Comparison of ENCODE assay signal across 29 cellular contexts in the genomic region with DNA sequence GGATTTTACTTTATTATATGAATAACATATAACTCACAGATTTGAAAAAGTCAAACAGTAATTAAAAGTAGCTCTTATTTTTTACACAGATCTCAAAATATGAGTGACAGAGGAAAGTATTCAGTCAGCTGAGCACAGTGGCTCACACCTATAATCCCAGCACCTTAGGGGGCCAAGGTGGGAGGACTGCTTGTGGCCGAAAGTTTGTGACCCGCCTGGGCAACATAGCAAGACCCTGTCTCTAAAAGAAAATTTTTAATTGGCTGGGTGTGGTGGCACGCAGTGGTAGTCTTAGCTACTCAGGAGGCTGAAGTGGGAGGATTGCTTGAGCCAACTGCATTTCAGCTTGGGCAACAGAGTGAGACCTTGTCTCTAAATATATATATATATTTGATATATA.
"Had no signal": no experiment of that assay in that cellular context is flagged by ENCODE, and none has a peak within 500 bp of the region (broad histone marks: within the 10 kb centered on the region; RNA-seq: fewer than 3 reads in every experiment).

No MANE protein-coding gene starts in this region.

- H3K4me1 Mint-ChIP-seq: memory B cell; naive thymus-derived CD8-positive, alpha-beta T cell; neural crest cell; stimulated activated naive CD8-positive, alpha-beta T cell treated with anti-CD3 and anti-CD28 coated beads, Interleukin-15, amount 100 ng/mL, for 72 hours had no signal

- H3K9me3 Mint-ChIP-seq: memory B cell; naive thymus-derived CD8-positive, alpha-beta T cell; nephron; neural crest cell; stimulated activated memory B cell treated with anti-CD40 and anti-IgM and Interleukin-4, amounts not matched to agents 10 μg/mL and 1 μg/mL and 100 μg/mL, for 72 hours; stimulated activated naive CD8-positive, alpha-beta T cell treated with anti-CD3 and anti-CD28 coated beads, Interleukin-15, amount 100 ng/mL, for 72 hours had no signal

- H3K4me1 ChIP-seq: prostate gland, thyroid gland, upper lobe of right lung had no signal

- H3K27ac ChIP-seq: hepatocyte, left ventricle myocardium inferior, pancreas, prostate gland, sigmoid colon, spleen, thyroid gland, upper lobe of right lung had no signal

- H3K79me2 ChIP-seq: hepatocyte had no signal

- H3K27me3 ChIP-seq: heart right ventricle, hepatocyte, pancreas, sigmoid colon, spleen, thyroid gland, upper lobe of right lung had no signal

- H3K36me3 Mint-ChIP-seq: naive thymus-derived CD8-positive, alpha-beta T cell; stimulated activated memory B cell treated with anti-CD40 and anti-IgM and Interleukin-4, amounts not matched to agents 10 μg/mL and 1 μg/mL and 100 μg/mL, for 72 hours had no signal

- H3K27ac Mint-ChIP-seq: memory B cell; naive thymus-derived CD8-positive, alpha-beta T cell; nephron; stimulated activated memory B cell treated with anti-CD40 and anti-IgM and Interleukin-4, amounts not matched to agents 10 μg/mL and 1 μg/mL and 100 μg/mL, for 72 hours; stimulated activated naive CD8-positive, alpha-beta T cell treated with anti-CD3 and anti-CD28 coated beads, Interleukin-15, amount 100 ng/mL, for 72 hours had no signal

- H3K36me3 ChIP-seq: heart right ventricle, left ventricle myocardium inferior, pancreas, prostate gland, sigmoid colon, spleen, thyroid gland, upper lobe of right lung had no signal

- H3K4me2 ChIP-seq: hepatocyte had no signal

- H3K27me3 Mint-ChIP-seq: stimulated activated naive CD8-positive, alpha-beta T cell treated with anti-CD3 and anti-CD28 coated beads, Interleukin-15, amount 100 ng/mL, for 72 hours had no signal

- H2AFZ ChIP-seq: hepatocyte had no signal

- H3K4me3 Mint-ChIP-seq: memory B cell; naive thymus-derived CD8-positive, alpha-beta T cell; nephron; neural crest cell; stimulated activated memory B cell treated with anti-CD40 and anti-IgM and Interleukin-4, amounts not matched to agents 10 μg/mL and 1 μg/mL and 100 μg/mL, for 72 hours; stimulated activated naive CD8-positive, alpha-beta T cell treated with anti-CD3 and anti-CD28 coated beads, Interleukin-15, amount 100 ng/mL, for 72 hours had no signal

- ATAC-seq: heart right ventricle; naive thymus-derived CD8-positive, alpha-beta T cell; pancreas; right cardiac atrium; stimulated activated memory B cell treated with anti-CD40 and anti-IgM and Interleukin-4, amounts not matched to agents 10 μg/mL and 1 μg/mL and 100 μg/mL, for 72 hours; stimulated activated naive CD8-positive, alpha-beta T cell treated with anti-CD3 and anti-CD28 coated beads, Interleukin-15, amount 100 ng/mL, for 72 hours; upper lobe of right lung had no signal

- DNase-seq: heart right ventricle; islet precursor cell; left ventricle myocardium inferior; naive thymus-derived CD8-positive, alpha-beta T cell; nucleus accumbens; pancreas; posterior cingulate gyrus; retina; right cardiac atrium; sigmoid colon; small intestine; spleen; stimulated activated CD4-positive, alpha-beta T cell treated with anti-CD3 and anti-CD28 coated beads, Interleukin-1b, Interleukin-23, amount 100 ng/mL, for 48 hours; stimulated activated CD4-positive, alpha-beta T cell treated with anti-CD3 and anti-CD28 coated beads, Interleukin-2, amount 100 ng/mL, for 48 hours; stimulated activated CD4-positive, alpha-beta T cell treated with anti-CD3 and anti-CD28 coated beads, Interleukin-4, amount 100 ng/mL, for 4 hours; stimulated activated CD8-positive, alpha-beta memory T cell treated with anti-CD3 and anti-CD28 coated beads, Interleukin-4, amount 100 ng/mL, for 48 hours; stimulated activated naive CD4-positive, alpha-beta T cell treated with Interleukin-2 at 50 U/mL for 16 hours; stimulated activated naive CD8-positive, alpha-beta T cell treated with anti-CD3 and anti-CD28 coated beads, Interleukin-15, amount 100 ng/mL, for 72 hours; substantia nigra; thyroid gland; trophoblast cell; upper lobe of right lung had no signal

- H3K4me3 ChIP-seq: heart right ventricle, hepatocyte, left ventricle myocardium inferior, lung, pancreas, prostate gland, sigmoid colon, spleen, thyroid gland, upper lobe of right lung had no signal

- H3K9me3 ChIP-seq: heart right ventricle, left ventricle myocardium inferior, pancreas, prostate gland, sigmoid colon, spleen, thyroid gland, upper lobe of right lung had no signal
